8 cellular contexts compared by ENCODE assay signal in genomic region chr6:80638222-80639055, GRCh38.
A peak's percentile ranks its signal among the peaks of the same experiment; 100 is the strongest.
DNase-seq lines count a peak whose midpoint lies in the region; ATAC-seq and TF ChIP-seq lines count a peak whose summit lies in the region.

No MANE protein-coding gene starts in this region.

- ATAC-seq in GM21423 (IDR thresholded peaks at IDR 0.05; ENCODE audit: unreplicated experiment), result peak; percentile 97

- H3K36me3 ChIP-seq in HUES6 (ENCODE audit: control insufficient read depth, insufficient read depth, low read length), result no peaks in the 10 kb centered on the region

- no peaks in the 10 kb centered on the region for H3K27me3 ChIP-seq in HUES6 (ENCODE audit: control insufficient read depth, insufficient read depth, low read length)

- peaks cover 18% of the 10 kb centered on the region for H3K4me1 ChIP-seq in HUES6 (ENCODE audit: control insufficient read depth, insufficient read depth, low read length)

- peak overlapping the region; percentile 57; the same call in 1 of the 2 replicates for H3K27ac ChIP-seq in HUES6 (ENCODE audit: low read depth, low read length)

- no peak for TF ChIP-seq CTCF in fibroblast of the aortic adventitia (IDR thresholded peaks at IDR 0.05; ENCODE audit: insufficient read depth, low read length)

- no peak overlapping the region for H3K4me3 ChIP-seq in HUES6 (ENCODE audit: low read depth, low read length)
- H3K4me3 ChIP-seq in fibroblast of the aortic adventitia (ENCODE audit: low read depth, low read length), result no peak overlapping the region

- H3K9ac ChIP-seq in HUES6 (ENCODE audit: low read length), result peak overlapping the region; percentile 16

- peak; percentile 99 for DNase-seq in DMS153 (lab: John Stamatoyannopoulos, UW)
- DNase-seq in RPMI7951 (ENCODE audit: low read depth), result peak; percentile 93
- DNase-seq in fibroblast of the aortic adventitia (ENCODE audit: low read depth), result peak; percentile 81
- peak; percentile 94 for DNase-seq in renal cortical epithelial cell (ENCODE audit: low read depth)
- no peak for DNase-seq in activated T-cell treated with anti-CD3 and anti-CD28 coated beads for 4 hours
- DNase-seq in activated CD8-positive, alpha-beta memory T cell treated with anti-CD3 and anti-CD28 coated beads, Interleukin-2, amount 50 U/mL, for 48 hours, result no peak

- H3K9me3 ChIP-seq in HUES6 (ENCODE audit: control insufficient read depth, insufficient read depth, low read depth, low read length), result peaks cover 4% of the 10 kb centered on the region; the same call in 1 of the 2 replicates

Comparison
In these comparisons a context has a peak if more than half of its experiments do, and no peak if none do; other contexts are left out.
1. DNase-seq: peak in DMS153 (single experiment), RPMI7951 (single experiment), fibroblast of the aortic adventitia (single experiment) and renal cortical epithelial cell (single experiment); none in activated T-cell treated with anti-CD3 and anti-CD28 coated beads for 4 hours (single experiment) and activated CD8-positive, alpha-beta memory T cell treated with anti-CD3 and anti-CD28 coated beads, Interleukin-2, amount 50 U/mL, for 48 hours (single experiment).